33 cellular contexts compared by ENCODE assay signal in the genomic region with DNA sequence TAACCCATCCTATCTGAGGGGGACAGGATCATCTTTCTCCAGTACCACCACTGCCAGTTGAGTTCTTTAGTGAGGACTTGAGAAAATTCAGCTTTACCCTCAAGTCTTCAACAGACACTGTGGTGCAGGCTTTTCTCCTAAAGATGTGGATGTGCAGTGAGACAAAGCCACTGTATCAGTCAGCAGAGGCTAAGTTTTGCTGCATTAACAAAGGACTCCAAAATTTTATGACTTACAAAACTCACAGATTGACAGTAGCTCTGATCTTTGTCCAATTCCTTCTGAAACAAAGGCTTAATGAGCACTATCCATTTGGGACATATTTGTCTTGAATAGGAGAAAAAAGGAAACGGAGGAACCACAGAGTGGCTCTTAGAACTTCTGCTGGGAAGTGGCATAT.
"Had no signal": no experiment of that assay in that cellular context is flagged by ENCODE, and none has a peak within 500 bp of the region (broad histone marks: within the 10 kb centered on the region; RNA-seq: fewer than 3 reads in every experiment).

No MANE protein-coding gene starts in this region.

- H3K36me3 ChIP-seq: MG63 had no signal

- DNase-seq: Karpas-422, Kasumi-1, MG63, MM.1S, MV-4-11, NCI-H1048, NCI-H1092, NCI-H1092 treated with DMSO at 0.1 percent for 48 hours, NCI-H1105, NCI-H1105 treated with DMSO at 0.1 percent for 48 hours, NCI-H1417, NCI-H1417 treated with DMSO at 0.1 percent for 48 hours, NCI-H1436, NCI-H1436 treated with DMSO at 0.1 percent for 48 hours, NCI-H146, NCI-H1694, NCI-H1694 treated with DMSO at 0.1 percent for 48 hours, NCI-H187, NCI-H187 treated with DMSO at 0.1 percent for 48 hours, NCI-H1930, NCI-H2029, NCI-H2029 treated with DMSO at 0.1 percent for 48 hours, NCI-H2081, NCI-H2081 treated with DMSO at 0.1 percent for 48 hours, NCI-H2107, NCI-H2171, NCI-H2227 treated with DMSO at 0.1 percent for 48 hours, NCI-H226, NCI-H345, NCI-H446, NCI-H446 treated with DMSO at 0.1 percent for 48 hours, NCI-H510A, NCI-H510A treated with DMSO at 0.1 percent for 48 hours had no signal

- H3K27me3 ChIP-seq: MG63 had no signal

- H3K9me3 ChIP-seq: MG63 had no signal

- H3K4me3 ChIP-seq: MG63 had no signal
